In the genomic region with DNA sequence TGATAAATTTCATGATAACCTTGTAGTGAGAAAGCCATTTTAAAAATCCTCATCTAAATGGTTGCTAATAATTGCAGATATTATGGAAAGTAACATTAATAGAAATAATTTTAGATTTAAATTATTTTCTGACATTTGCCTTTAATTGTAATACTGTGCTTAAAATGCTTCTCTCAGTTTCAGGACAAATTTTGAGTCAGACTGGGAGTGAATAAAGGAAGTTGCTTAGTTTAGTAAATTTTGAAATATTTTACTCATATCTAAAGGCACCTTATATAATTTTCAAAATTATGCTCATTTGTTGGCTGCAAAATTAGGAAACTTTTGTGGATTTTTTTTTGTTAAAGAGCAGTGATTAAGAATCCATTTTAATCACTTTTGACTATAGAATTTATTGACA, we compare ENCODE assay signal across 16 cellular contexts.
A peak's percentile ranks its signal among the peaks of the same experiment; 100 is the strongest.
DNase-seq lines count a peak whose midpoint lies in the region; ATAC-seq and TF ChIP-seq lines count a peak whose summit lies in the region.
"Had no signal": no experiment of that assay in that cellular context is flagged by ENCODE, and none has a peak within 500 bp of the region (broad histone marks: within the 10 kb centered on the region; RNA-seq: fewer than 3 reads in every experiment).

No MANE protein-coding gene starts in this region.

- no peaks in the 10 kb centered on the region for H3K9me3 ChIP-seq in ascending aorta
- H3K9me3 ChIP-seq in transverse colon = no peaks in the 10 kb centered on the region
- H3K9me3 ChIP-seq: gastrocnemius medialis, tibial nerve had no signal

- TF ChIP-seq CTCF in GM10248 (IDR thresholded peaks at IDR 0.05; ENCODE audit: control extremely low read depth, extremely low read depth, low read depth, missing control alignments) = no peak
- TF ChIP-seq CTCF in ascending aorta (IDR thresholded peaks at IDR 0.05) = no peak
- TF ChIP-seq CTCF in transverse colon (IDR thresholded peaks at IDR 0.05) = no peak

- H3K4me1 ChIP-seq in ascending aorta (no peaks in the 10 kb centered on the region), transverse colon (peaks cover 0 to 7% (median under 1%) of the 10 kb centered on the region in 4 donors)
- H3K4me1 ChIP-seq: gastrocnemius medialis had no signal

- TF ChIP-seq POLR2A in transverse colon (IDR thresholded peaks at IDR 0.05) = no peak

- POLR2A ChIA-PET in GM10248 (lab: Yijun Ruan, JAX) = no interaction called here

- H3K27ac ChIP-seq in ascending aorta (no peak overlapping the region), transverse colon (no peak overlapping the region)
- H3K27ac ChIP-seq: gastrocnemius medialis, tibial nerve had no signal

- TF ChIP-seq EP300 in transverse colon (IDR thresholded peaks at IDR 0.05; ENCODE audit: low read depth) = no peak

- H3K36me3 ChIP-seq in ascending aorta = peaks cover 0 to 4% of the 10 kb centered on the region in 2 donors
- peaks cover 0 to 8% (median 1%) of the 10 kb centered on the region in 4 donors for H3K36me3 ChIP-seq in transverse colon
- H3K36me3 ChIP-seq: gastrocnemius medialis had no signal

- DNase-seq in GM10248 (ENCODE audit: extremely low spot score) (peak; percentile 10), ascending aorta (ENCODE audit: low spot score in 2 of 2) (no peak), transverse colon (no peak)
- DNase-seq in stimulated activated CD4-positive, alpha-beta T cell treated with anti-CD3 and anti-CD28 coated beads, Interleukin-4, amount 100 ng/mL, for 4 hours = no peak
- DNase-seq in activated T-cell treated with anti-CD3 and anti-CD28 coated beads, Interleukin-2, amount 50 U/mL, for 48 hours = no peak
- DNase-seq: activated naive CD4-positive, alpha-beta T cell treated with anti-CD3 and anti-CD28 coated beads, Interleukin-2, amount 50 U/mL, for 16 hours; gastrocnemius medialis; GOT3; mesendoderm; NCI-H187; occipital lobe; SHP77 had no signal

- CTCF ChIA-PET in GM10248 (lab: Yijun Ruan, JAX) = interaction anchor here (1.2 to 1.8 kb wide), 3 partner anchors 13 to 709 kb away, joined by 3 to 5 read pairs (median 3); no protein-coding TSS in a partner anchor

- ATAC-seq in GM19035 (IDR thresholded peaks at IDR 0.05; ENCODE audit: unreplicated experiment) (peak; percentile 56), HG02588 (IDR thresholded peaks at IDR 0.05; ENCODE audit: unreplicated experiment) (peak; percentile 54), HG03439 (IDR thresholded peaks at IDR 0.05; ENCODE audit: unreplicated experiment) (peak; percentile 56)
- ATAC-seq: gastrocnemius medialis had no signal

- in situ Hi-C loops in transverse colon (cut with MboI; ENCODE audit: low pct_ligation_motif_present in 1 of 4, low pct_unique_long_range_greater_than_20kb in 1 of 4, low sequenced_read_pairs in 3 of 4) = loop anchor here (25.0 kb wide), 3 partner anchors 194 to 1094 kb away; a partner anchor contains a TSS

- intact Hi-C loops in ascending aorta (cut with DNase I) = loop anchor here (5.0 to 10.0 kb wide), 2 partner anchors 94 to 701 kb away; a partner anchor contains a TSS
- intact Hi-C loops in transverse colon (cut with DNase I; ENCODE audit: low total_unique reads) = no loop called here

- H3K27me3 ChIP-seq in ascending aorta = no peaks in the 10 kb centered on the region
- no peaks in the 10 kb centered on the region for H3K27me3 ChIP-seq in transverse colon
- H3K27me3 ChIP-seq: gastrocnemius medialis, tibial nerve had no signal

- H3K4me3 ChIP-seq in ascending aorta = no peak overlapping the region
- H3K4me3 ChIP-seq in transverse colon = no peak overlapping the region
- H3K4me3 ChIP-seq: gastrocnemius medialis, tibial nerve had no signal
